In genomic region chr6:129189266-129189665, GRCh38 we compare ENCODE assay signal across 35 cellular contexts.
"Had no signal": no experiment of that assay in that cellular context is flagged by ENCODE, and none has a peak within 500 bp of the region (broad histone marks: within the 10 kb centered on the region; RNA-seq: fewer than 3 reads in every experiment).

No MANE protein-coding gene starts in this region.

- H3K27me3 ChIP-seq: ascending aorta, cardiac muscle cell had no signal

- H3K9me3 Mint-ChIP-seq: activated B cell treated with CpG ODN at 0.5 μM for 24 hours; activated CD4-positive, alpha-beta memory T cell treated with anti-CD3 and anti-CD28 coated beads for 36 hours; activated CD4-positive, alpha-beta T cell treated with anti-CD3 and anti-CD28 coated beads, Interleukin-2, amount 10 ng/mL, durations not matched to agents 24 days and 14 days; activated CD8-positive, alpha-beta T cell treated with anti-CD3 and anti-CD28 coated beads for 36 hours; activated naive CD4-positive, alpha-beta T cell treated with anti-CD3 and anti-CD28 coated beads, Interleukin-2, amount 10 ng/mL, durations not matched to agents 7 days and 5 days; activated naive CD4-positive, alpha-beta T cell treated with anti-CD3 and anti-CD28 coated beads, Interleukin-2, amount 50 U/mL, for 24 hours; activated naive CD8-positive, alpha-beta T cell treated with anti-CD3 and anti-CD28 coated beads, Interleukin-2, amount 10 ng/mL, durations not matched to agents 7 days and 5 days; activated naive CD8-positive, alpha-beta T cell treated with anti-CD3 and anti-CD28 coated beads, Interleukin-2, amount 50 U/mL, for 24 hours; activated T-cell treated with anti-CD3 and anti-CD28 coated beads, Interleukin-2, amount 50 U/mL, for 24 hours; activated T-helper 2 cell treated with anti-CD3 and anti-CD28 coated beads, Interferon-gamma antibody, Interleukin-2, Interleukin-4, amounts not matched to agents 10 μg/mL and 5 μg/mL and 100 μg/mL, durations not matched to agents 14 hours and 24 hours and 36 hours; central memory CD8-positive, alpha-beta T cell; T-helper 1 cell treated with Interleukin-12 subunit alpha and Interleukin-12 subunit beta and Interleukin-4 antibody, amounts not matched to agents 30 μg/mL and 1 μg/mL, for 36 hours; T-helper 2 cell treated with Interferon-gamma antibody and Interleukin-4, amounts not matched to agents 5 μg/mL and 100 μg/mL, for 36 hours had no signal

- H3K27ac Mint-ChIP-seq: activated B cell treated with CpG ODN at 0.5 μM for 24 hours; activated CD4-positive, alpha-beta memory T cell treated with anti-CD3 and anti-CD28 coated beads for 36 hours; activated CD4-positive, alpha-beta T cell treated with anti-CD3 and anti-CD28 coated beads, Interleukin-2, amount 10 ng/mL, durations not matched to agents 24 days and 14 days; activated CD8-positive, alpha-beta memory T cell treated with anti-CD3 and anti-CD28 coated beads, Interleukin-2, amount 10 ng/mL, durations not matched to agents 7 days and 5 days; activated CD8-positive, alpha-beta T cell treated with anti-CD3 and anti-CD28 coated beads for 36 hours; activated naive CD4-positive, alpha-beta T cell treated with anti-CD3 and anti-CD28 coated beads, Interleukin-2, amount 10 ng/mL, durations not matched to agents 7 days and 5 days; activated naive CD4-positive, alpha-beta T cell treated with anti-CD3 and anti-CD28 coated beads, Interleukin-2, amount 50 U/mL, for 24 hours; activated naive CD8-positive, alpha-beta T cell; activated naive CD8-positive, alpha-beta T cell treated with anti-CD3 and anti-CD28 coated beads, Interleukin-2, amount 10 ng/mL, durations not matched to agents 7 days and 5 days; activated naive CD8-positive, alpha-beta T cell treated with anti-CD3 and anti-CD28 coated beads, Interleukin-2, amount 50 U/mL, for 24 hours; activated T-cell treated with anti-CD3 and anti-CD28 coated beads, Interleukin-2, amount 50 U/mL, for 24 hours; activated T-helper 2 cell treated with anti-CD3 and anti-CD28 coated beads, Interferon-gamma antibody, Interleukin-2, Interleukin-4, amounts not matched to agents 10 μg/mL and 5 μg/mL and 100 μg/mL, durations not matched to agents 14 hours and 24 hours and 36 hours; T-helper 1 cell treated with Interleukin-12 subunit alpha and Interleukin-12 subunit beta and Interleukin-4 antibody, amounts not matched to agents 30 μg/mL and 1 μg/mL, for 36 hours; T-helper 2 cell treated with Interferon-gamma antibody and Interleukin-4, amounts not matched to agents 5 μg/mL and 100 μg/mL, for 36 hours had no signal

- ATAC-seq: activated CD8-positive, alpha-beta memory T cell treated with anti-CD3 and anti-CD28 coated beads, Interleukin-2, amount 10 ng/mL, durations not matched to agents 7 days and 5 days; activated CD8-positive, alpha-beta T cell treated with anti-CD3 and anti-CD28 coated beads for 36 hours; activated naive CD8-positive, alpha-beta T cell treated with anti-CD3 and anti-CD28 coated beads, Interleukin-2, amount 50 U/mL, for 24 hours had no signal

- H3K36me3 Mint-ChIP-seq: activated CD4-positive, alpha-beta memory T cell treated with anti-CD3 and anti-CD28 coated beads for 36 hours; activated CD8-positive, alpha-beta memory T cell treated with anti-CD3 and anti-CD28 coated beads, Interleukin-2, amount 10 ng/mL, durations not matched to agents 7 days and 5 days; activated naive CD4-positive, alpha-beta T cell treated with anti-CD3 and anti-CD28 coated beads, Interleukin-2, amount 10 ng/mL, durations not matched to agents 7 days and 5 days; activated naive CD4-positive, alpha-beta T cell treated with anti-CD3 and anti-CD28 coated beads, Interleukin-2, amount 50 U/mL, for 24 hours; activated naive CD8-positive, alpha-beta T cell; activated naive CD8-positive, alpha-beta T cell treated with anti-CD3 and anti-CD28 coated beads, Interleukin-2, amount 10 ng/mL, durations not matched to agents 7 days and 5 days; brain had no signal

- H3K4me3 Mint-ChIP-seq: activated B cell treated with CpG ODN at 0.5 μM for 24 hours; activated CD4-positive, alpha-beta memory T cell treated with anti-CD3 and anti-CD28 coated beads for 36 hours; activated CD4-positive, alpha-beta T cell treated with anti-CD3 and anti-CD28 coated beads, Interleukin-2, amount 10 ng/mL, durations not matched to agents 24 days and 14 days; activated CD8-positive, alpha-beta memory T cell treated with anti-CD3 and anti-CD28 coated beads, Interleukin-2, amount 10 ng/mL, durations not matched to agents 7 days and 5 days; activated CD8-positive, alpha-beta T cell treated with anti-CD3 and anti-CD28 coated beads for 36 hours; activated naive CD4-positive, alpha-beta T cell treated with anti-CD3 and anti-CD28 coated beads, Interleukin-2, amount 10 ng/mL, durations not matched to agents 7 days and 5 days; activated naive CD4-positive, alpha-beta T cell treated with anti-CD3 and anti-CD28 coated beads, Interleukin-2, amount 50 U/mL, for 24 hours; activated naive CD8-positive, alpha-beta T cell; activated naive CD8-positive, alpha-beta T cell treated with anti-CD3 and anti-CD28 coated beads, Interleukin-2, amount 10 ng/mL, durations not matched to agents 7 days and 5 days; activated naive CD8-positive, alpha-beta T cell treated with anti-CD3 and anti-CD28 coated beads, Interleukin-2, amount 50 U/mL, for 24 hours; activated T-cell treated with anti-CD3 and anti-CD28 coated beads, Interleukin-2, amount 50 U/mL, for 24 hours; brain; central memory CD8-positive, alpha-beta T cell; T-helper 1 cell treated with Interleukin-12 subunit alpha and Interleukin-12 subunit beta and Interleukin-4 antibody, amounts not matched to agents 30 μg/mL and 1 μg/mL, for 36 hours; T-helper 2 cell treated with Interferon-gamma antibody and Interleukin-4, amounts not matched to agents 5 μg/mL and 100 μg/mL, for 36 hours had no signal

- H3K4me1 Mint-ChIP-seq: activated CD4-positive, alpha-beta T cell treated with anti-CD3 and anti-CD28 coated beads, Interleukin-2, amount 10 ng/mL, durations not matched to agents 24 days and 14 days; activated CD8-positive, alpha-beta memory T cell treated with anti-CD3 and anti-CD28 coated beads, Interleukin-2, amount 10 ng/mL, durations not matched to agents 7 days and 5 days; activated naive CD4-positive, alpha-beta T cell treated with anti-CD3 and anti-CD28 coated beads, Interleukin-2, amount 10 ng/mL, durations not matched to agents 7 days and 5 days; activated naive CD4-positive, alpha-beta T cell treated with anti-CD3 and anti-CD28 coated beads, Interleukin-2, amount 50 U/mL, for 24 hours; activated naive CD8-positive, alpha-beta T cell treated with anti-CD3 and anti-CD28 coated beads, Interleukin-2, amount 10 ng/mL, durations not matched to agents 7 days and 5 days; activated naive CD8-positive, alpha-beta T cell treated with anti-CD3 and anti-CD28 coated beads, Interleukin-2, amount 50 U/mL, for 24 hours; central memory CD8-positive, alpha-beta T cell had no signal

- DNase-seq: activated B cell treated with CpG ODN at 0.5 μM for 24 hours; activated CD4-positive, alpha-beta memory T cell treated with anti-CD3 and anti-CD28 coated beads for 36 hours; activated CD4-positive, alpha-beta T cell treated with anti-CD3 and anti-CD28 coated beads for 4 hours; activated CD4-positive, alpha-beta T cell treated with anti-CD3 and anti-CD28 coated beads, Interleukin-2, amount 10 ng/mL, durations not matched to agents 24 days and 14 days; activated CD4-positive, alpha-beta T cell treated with anti-CD3 and anti-CD28 coated beads, Interleukin-2, amount 50 U/mL, for 1 hour; activated CD4-positive, alpha-beta T cell treated with anti-CD3 and anti-CD28 coated beads, Interleukin-2, amount 50 U/mL, for 4 hours; activated CD4-positive, CD25-positive, alpha-beta regulatory T cell treated with anti-CD3 and anti-CD28 coated beads, Interleukin-2, amount 50 U/mL, for 72 hours; activated CD8-positive, alpha-beta memory T cell treated with anti-CD3 and anti-CD28 coated beads, Interleukin-2, amount 10 ng/mL, durations not matched to agents 7 days and 5 days; activated CD8-positive, alpha-beta memory T cell treated with anti-CD3 and anti-CD28 coated beads, Interleukin-2, amount 50 U/mL, for 48 hours; activated CD8-positive, alpha-beta T cell treated with anti-CD3 and anti-CD28 coated beads for 36 hours; activated effector memory CD4-positive, alpha-beta T cell treated with Interleukin-2 at 50 U/mL for 16 hours; activated gamma-delta T cell; activated naive CD4-positive, alpha-beta T cell treated with anti-CD3 and anti-CD28 coated beads, Interleukin-2, amount 10 ng/mL, durations not matched to agents 7 days and 5 days; activated naive CD4-positive, alpha-beta T cell treated with Interleukin-2 at 50 U/mL for 16 hours; activated naive CD8-positive, alpha-beta T cell treated with anti-CD3 and anti-CD28 coated beads, Interleukin-2, amount 10 ng/mL, durations not matched to agents 7 days and 5 days; activated naive CD8-positive, alpha-beta T cell treated with anti-CD3 and anti-CD28 coated beads, Interleukin-2, amount 50 U/mL, for 24 hours; activated T-cell treated with anti-CD3 and anti-CD28 coated beads, Interleukin-2, amount 50 U/mL, for 24 hours; activated T-cell treated with anti-CD3 and anti-CD28 coated beads, Interleukin-2, amount 50 U/mL, for 48 hours; amygdala; anterior cingulate cortex; caudate nucleus; cerebellar nuclear complex; T-helper 1 cell; T-helper 2 cell; T-helper 9 cell had no signal

- H3K36me3 ChIP-seq: ascending aorta, cardiac muscle cell had no signal

- H3K4me3 ChIP-seq: ascending aorta, cardiac muscle cell had no signal

- H3K4me1 ChIP-seq: ascending aorta had no signal

- H3K9me3 ChIP-seq: ascending aorta had no signal

- H3K27me3 Mint-ChIP-seq: activated B cell treated with CpG ODN at 0.5 μM for 24 hours; activated CD4-positive, alpha-beta memory T cell treated with anti-CD3 and anti-CD28 coated beads for 36 hours; activated CD8-positive, alpha-beta memory T cell treated with anti-CD3 and anti-CD28 coated beads, Interleukin-2, amount 10 ng/mL, durations not matched to agents 7 days and 5 days; activated CD8-positive, alpha-beta T cell treated with anti-CD3 and anti-CD28 coated beads for 36 hours; activated naive CD4-positive, alpha-beta T cell treated with anti-CD3 and anti-CD28 coated beads, Interleukin-2, amount 10 ng/mL, durations not matched to agents 7 days and 5 days; activated naive CD4-positive, alpha-beta T cell treated with anti-CD3 and anti-CD28 coated beads, Interleukin-2, amount 50 U/mL, for 24 hours had no signal

- H3K27ac ChIP-seq: ascending aorta, cardiac muscle cell, VCaP had no signal
